Comparison of ENCODE assay signal across 8 cellular contexts in the genomic region with DNA sequence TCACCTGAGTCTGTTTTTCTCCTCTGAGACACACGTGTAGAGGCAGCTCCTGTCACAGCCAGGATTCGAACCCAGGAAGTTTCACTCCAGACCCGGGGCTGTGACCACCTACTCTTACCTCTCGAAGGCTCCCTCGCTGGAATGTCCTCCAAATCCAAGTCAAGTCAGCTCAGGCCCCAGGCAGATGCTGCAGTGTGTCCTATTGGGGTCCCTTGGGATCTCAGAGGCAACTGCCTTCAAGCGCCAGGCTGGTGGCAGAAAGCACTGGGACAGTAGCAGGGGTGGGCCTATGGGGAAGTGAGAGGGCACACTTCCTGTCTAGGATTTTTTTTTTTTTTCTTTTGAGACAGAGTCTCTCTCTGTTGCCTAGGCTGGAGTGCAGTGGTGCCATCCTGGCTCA. TPM values are rescaled to one million over a fixed set of nuclear protein-coding genes. Genes with fewer than 3 reads are reported as not detected.
DNase-seq lines count a peak whose midpoint lies in the region; ATAC-seq and TF ChIP-seq lines count a peak whose summit lies in the region.

No MANE protein-coding gene starts in this region.

- peak overlapping the region; percentile 68 for H3K27ac Mint-ChIP-seq in activated CD4-positive, alpha-beta T cell treated with anti-CD3 and anti-CD28 coated beads, Interleukin-2, amount 10 ng/mL, durations not matched to agents 7 days and 5 days

- H3K36me3 ChIP-seq in endocrine pancreas (ENCODE audit: control insufficient read depth, insufficient read depth, low read length) = no peaks in the 10 kb centered on the region
- H3K36me3 ChIP-seq in stomach smooth muscle (ENCODE audit: control insufficient read depth in 2 of 2, insufficient read depth in 2 of 2, low read length in 2 of 2) = peaks cover 0 to 4% of the 10 kb centered on the region in 2 donors
- H3K36me3 ChIP-seq in body of pancreas (replicated peaks in 1 of 2; ENCODE audit: insufficient read depth in 1 of 2, low read depth in 2 of 2) = no peaks in the 10 kb centered on the region

- H3K27ac ChIP-seq in stomach smooth muscle (ENCODE audit: low read length) = peak overlapping the region; percentile 26
- H3K27ac ChIP-seq in body of pancreas = peak overlapping the region in 1 of 4 donors; percentile 35

- H3K9me3 Mint-ChIP-seq in activated CD4-positive, alpha-beta T cell treated with anti-CD3 and anti-CD28 coated beads, Interleukin-2, amount 10 ng/mL, durations not matched to agents 7 days and 5 days = no peaks in the 10 kb centered on the region

- CTCF ChIA-PET in activated CD4-positive, alpha-beta T cell treated with anti-CD3 and anti-CD28 coated beads, Interleukin-2, amount 10 ng/mL, durations not matched to agents 7 days and 5 days (lab: Charles Lee) = interaction anchor here (1.0 to 4.1 kb wide), 5 partner anchors 13 to 207 kb away, joined by 3 to 19 read pairs (median 6); a partner anchor contains a TSS

- no peak for DNase-seq in activated CD4-positive, alpha-beta T cell treated with anti-CD3 and anti-CD28 coated beads, Interleukin-2, amount 10 ng/mL, durations not matched to agents 7 days and 5 days
- no peak for DNase-seq in activated CD4-positive, alpha-beta T cell treated with anti-CD3 and anti-CD28 coated beads for 1 hour
- DNase-seq in NOMO-1 treated with dmso at 0.1 percent for 144 hours (lab: John Stamatoyannopoulos, UW; ENCODE audit: unreplicated experiment) (peak; percentile 33), body of pancreas (no peak), superior temporal gyrus (ENCODE audit: extremely low spot score) (no peak)
- no peak for DNase-seq in stimulated activated CD4-positive, alpha-beta T cell treated with anti-CD3 and anti-CD28 coated beads, Interleukin-4, amount 100 ng/mL, for 24 hours

- H3K9ac ChIP-seq in endocrine pancreas (ENCODE audit: control insufficient read depth, insufficient read depth, low read length) (no peak overlapping the region), stomach smooth muscle (ENCODE audit: low read length in 2 of 2) (peak overlapping the region in 1 of 2 donors; percentile 8)

- peak overlapping the region; percentile 5 for H3K4me3 Mint-ChIP-seq in activated CD4-positive, alpha-beta T cell treated with anti-CD3 and anti-CD28 coated beads, Interleukin-2, amount 10 ng/mL, durations not matched to agents 7 days and 5 days

- no peak for TF ChIP-seq CTCF in body of pancreas (IDR thresholded peaks at IDR 0.05)

- H3K27me3 ChIP-seq in endocrine pancreas (ENCODE audit: control insufficient read depth, insufficient read depth, low read length) = no peaks in the 10 kb centered on the region
- H3K27me3 ChIP-seq in stomach smooth muscle (ENCODE audit: control insufficient read depth in 1 of 2, insufficient read depth in 2 of 2, low read length in 2 of 2) = peaks cover 0 to 3% of the 10 kb centered on the region in 2 donors
- no peaks in the 10 kb centered on the region for H3K27me3 ChIP-seq in body of pancreas

- intact Hi-C loops in body of pancreas (cut with DNase I) = no loop called here

- WGBS in body of pancreas, 2 donors = 54% methylated on average over 6 of the region's 6 CpGs

- H3K9me3 ChIP-seq in endocrine pancreas (ENCODE audit: control insufficient read depth, low read length) (no peaks in the 10 kb centered on the region), stomach smooth muscle (ENCODE audit: control insufficient read depth in 2 of 2, low read length in 2 of 2) (no peaks in the 10 kb centered on the region), body of pancreas (no peaks in the 10 kb centered on the region)

- no peak for TF ChIP-seq POLR2A in body of pancreas (IDR thresholded peaks at IDR 0.05)

- ATAC-seq in body of pancreas = no peak

- POLR2A ChIA-PET in activated CD4-positive, alpha-beta T cell treated with anti-CD3 and anti-CD28 coated beads, Interleukin-2, amount 10 ng/mL, durations not matched to agents 7 days and 5 days (lab: Charles Lee) = interaction anchor here (0.6 kb wide), 1 partner anchor 60 kb away, joined by 3 read pairs; no protein-coding TSS in a partner anchor

- H3K4me1 ChIP-seq in endocrine pancreas (ENCODE audit: control insufficient read depth, insufficient read depth, low read length) (no peaks in the 10 kb centered on the region), stomach smooth muscle (ENCODE audit: control insufficient read depth, insufficient read depth, low read length) (peaks cover 49% of the 10 kb centered on the region), body of pancreas (peaks cover 70% of the 10 kb centered on the region)

- H3K4me3 ChIP-seq in endocrine pancreas (ENCODE audit: control insufficient read depth, insufficient read depth, low read length) (peak overlapping the region; percentile 19), stomach smooth muscle (ENCODE audit: low read length in 2 of 2) (peak overlapping the region in 1 of 2 donors; percentile 42), body of pancreas (no peak overlapping the region)

- H3K27me3 Mint-ChIP-seq in activated CD4-positive, alpha-beta T cell treated with anti-CD3 and anti-CD28 coated beads, Interleukin-2, amount 10 ng/mL, durations not matched to agents 7 days and 5 days = peaks cover 5% of the 10 kb centered on the region

- H3K36me3 Mint-ChIP-seq in activated CD4-positive, alpha-beta T cell treated with anti-CD3 and anti-CD28 coated beads, Interleukin-2, amount 10 ng/mL, durations not matched to agents 7 days and 5 days (ENCODE audit: low read depth) = peaks cover 7% of the 10 kb centered on the region

- peaks cover 59% of the 10 kb centered on the region for H3K4me1 Mint-ChIP-seq in activated CD4-positive, alpha-beta T cell treated with anti-CD3 and anti-CD28 coated beads, Interleukin-2, amount 10 ng/mL, durations not matched to agents 7 days and 5 days

RNA-seq across cellular contexts. Expression of a gene that starts 0.8 kb away (rescaled TPM):
- total RNA-seq in activated CD4-positive, alpha-beta T cell treated with anti-CD3 and anti-CD28 coated beads, Interleukin-2, amount 10 ng/mL, durations not matched to agents 7 days and 5 days = 10 to 100 TPM; 16.8 to 22.4 TPM
- total RNA-seq in body of pancreas = 10 to 100 TPM; 36.6 to 63.8 TPM

RNA-seq across cellular contexts. Expression of a gene that starts 13.0 kb away (rescaled TPM):
- total RNA-seq in activated CD4-positive, alpha-beta T cell treated with anti-CD3 and anti-CD28 coated beads, Interleukin-2, amount 10 ng/mL, durations not matched to agents 7 days and 5 days = 1 to 10 TPM; 2.5 to 4.1 TPM
- total RNA-seq in body of pancreas = 1 to 10 TPM; 1.3 to 2.6 TPM

RNA-seq across cellular contexts. Expression of a gene that starts 18.2 kb away (rescaled TPM):
- total RNA-seq in activated CD4-positive, alpha-beta T cell treated with anti-CD3 and anti-CD28 coated beads, Interleukin-2, amount 10 ng/mL, durations not matched to agents 7 days and 5 days = 100 to 1,000 TPM; 100 to 122 TPM
- total RNA-seq in body of pancreas = 10 to 100 TPM; 46.1 to 66.7 TPM

RNA-seq across cellular contexts. Expression of a gene that starts 20.1 kb away (rescaled TPM):
- total RNA-seq in activated CD4-positive, alpha-beta T cell treated with anti-CD3 and anti-CD28 coated beads, Interleukin-2, amount 10 ng/mL, durations not matched to agents 7 days and 5 days = 10 to 100 TPM; 79.9 to 80.4 TPM
- 10 to 100 TPM; 23.3 to 39.9 TPM for total RNA-seq in body of pancreas

RNA-seq across cellular contexts. Expression of a gene that starts 40.1 kb away (rescaled TPM):
- total RNA-seq in activated CD4-positive, alpha-beta T cell treated with anti-CD3 and anti-CD28 coated beads, Interleukin-2, amount 10 ng/mL, durations not matched to agents 7 days and 5 days = 10 to 100 TPM; 53.7 to 62.3 TPM
- total RNA-seq in body of pancreas = 10 to 100 TPM in 1 of 2 donors, 1 to 10 TPM in 1; 8.8 to 23.7 TPM
